In the genomic region with DNA sequence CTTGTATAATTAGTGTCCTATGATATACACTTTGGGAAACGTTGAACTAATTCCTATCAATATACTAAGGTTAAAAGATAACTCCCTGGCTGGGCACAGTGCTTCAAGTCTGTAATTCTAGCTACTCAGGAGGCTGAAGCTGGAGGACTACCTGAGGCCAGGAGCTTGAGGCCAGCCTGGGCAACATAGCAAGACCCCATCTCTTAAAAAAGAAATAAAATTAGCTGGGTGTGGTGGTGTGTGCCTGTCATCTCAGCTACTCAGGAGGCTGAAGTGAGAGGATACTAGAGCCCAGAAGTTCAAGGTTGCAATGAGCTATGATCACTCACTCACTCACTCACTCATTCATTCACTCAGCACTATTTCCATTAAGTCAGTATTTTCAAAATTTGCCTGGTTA, we compare ENCODE assay signal across 2 cellular contexts.
TF ChIP-seq lines count a peak whose summit lies in the region.

No MANE protein-coding gene starts in this region.

TF ChIP-seq in HepG2, 621 proteins besides CTCF, POLR2A, EP300 and RAD21:
- TF ChIP-seq ZNF121 (CRISPR knock-in tag; IDR thresholded peaks at IDR 0.05) (peak; percentile 67), RFX3 (CRISPR knock-in tag; IDR thresholded peaks at IDR 0.05) (no peak), IRF2 (CRISPR knock-in tag; IDR thresholded peaks at IDR 0.05) (no peak)

TF ChIP-seq in WTC11, 78 proteins besides CTCF, POLR2A, EP300 and RAD21:
- peak; percentile 52; the same call in 1 of the 2 replicates for TF ChIP-seq ZNF121 (CRISPR knock-in tag; IDR thresholded peaks at IDR 0.05)
- no peak for TF ChIP-seq ESRRA (CRISPR knock-in tag; IDR thresholded peaks at IDR 0.05; ENCODE audit: borderline replicate concordance)
